ENCODE assay signal across 13 cellular contexts in the genomic region with DNA sequence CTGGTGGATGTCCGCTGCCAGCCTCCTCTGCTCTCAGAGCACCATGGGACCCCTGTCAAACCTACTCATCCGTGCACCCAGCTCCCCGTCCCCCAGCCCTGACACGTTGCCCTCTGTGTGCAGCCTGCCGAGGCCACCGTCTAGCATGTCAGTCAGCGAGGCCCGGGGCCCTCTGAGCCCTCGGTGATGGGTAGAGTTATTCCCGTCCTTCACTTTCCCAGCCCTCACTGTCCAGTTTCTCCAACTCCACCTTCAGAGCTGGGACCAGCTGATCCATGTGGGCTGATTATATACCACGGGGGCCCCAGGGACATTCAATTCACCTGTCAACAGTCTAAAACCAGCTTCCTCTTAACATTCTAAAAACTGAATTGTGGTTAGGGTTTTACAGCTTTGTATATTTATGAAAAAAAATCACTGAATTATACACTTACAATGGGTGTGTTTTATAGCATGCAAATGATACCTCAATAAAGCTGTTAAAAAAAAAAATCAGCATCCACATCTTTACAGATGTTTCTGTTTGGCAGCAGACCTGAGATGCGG.
A peak's percentile ranks its signal among the peaks of the same experiment; 100 is the strongest.
DNase-seq lines count a peak whose midpoint lies in the region; ATAC-seq and TF ChIP-seq lines count a peak whose summit lies in the region.
"Had no signal": no experiment of that assay in that cellular context is flagged by ENCODE, and none has a peak within 500 bp of the region (broad histone marks: within the 10 kb centered on the region; RNA-seq: fewer than 3 reads in every experiment).

No MANE protein-coding gene starts in this region.

- intact Hi-C loops in mucosa of descending colon (cut with DNase I, micrococcal nuclease), result no loop called here

- no peaks in the 10 kb centered on the region for H3K36me3 ChIP-seq in mucosa of descending colon (ENCODE audit: low read depth)
- H3K36me3 ChIP-seq: gastrocnemius medialis, prostate gland, tibial nerve had no signal

- no peaks in the 10 kb centered on the region for H3K9me3 ChIP-seq in mucosa of descending colon
- H3K9me3 ChIP-seq: gastrocnemius medialis, prostate gland, tibial nerve had no signal

- peak overlapping the region; percentile 100 for H3K27ac ChIP-seq in RWPE1
- H3K27ac ChIP-seq: gastrocnemius medialis, prostate gland, tibial nerve had no signal

- peak; percentile 36 for ATAC-seq in GM21619 (IDR thresholded peaks at IDR 0.05; ENCODE audit: unreplicated experiment)
- ATAC-seq in mucosa of descending colon, result peak; percentile 40
- no peak for ATAC-seq in HG03095 (IDR thresholded peaks at IDR 0.05; ENCODE audit: unreplicated experiment)
- ATAC-seq: gastrocnemius medialis, left ventricle myocardium superior had no signal

- H3K4me3 ChIP-seq in GM12865 (ENCODE audit: low read depth, low read length) (peak overlapping the region; percentile 33), mucosa of descending colon (no peak overlapping the region)
- H3K4me3 ChIP-seq: gastrocnemius medialis, prostate gland, tibial nerve had no signal

- CTCF ChIA-PET in RWPE1 (lab: Yijun Ruan, JAX), result interaction anchor here (0.5 to 0.7 kb wide), 3 partner anchors 12 to 1442 kb away, joined by 3 to 4 read pairs (median 3); no protein-coding TSS in a partner anchor

- no peak for TF ChIP-seq CTCF in GM12865 (IDR thresholded peaks at IDR 0.05; ENCODE audit: insufficient read depth, low read depth, low read length, missing control alignments)
- no peak for TF ChIP-seq CTCF in RWPE1 (conservative IDR thresholded peaks at IDR 0.05; ENCODE audit: low read depth)
- TF ChIP-seq CTCF in mucosa of descending colon (IDR thresholded peaks at IDR 0.05), result no peak

- POLR2A ChIA-PET in RWPE1 (lab: Yijun Ruan, JAX; ENCODE audit: low non-redundant PET), result no interaction called here

- H3K4me1 ChIP-seq in mucosa of descending colon (ENCODE audit: low read depth), result peaks cover 25% of the 10 kb centered on the region

- peak; percentile 63 for DNase-seq in GM12865 (ENCODE audit: low read depth)
- no peak for DNase-seq in RWPE1 (ENCODE audit: low spot score)
- peak in 1 of 3 donors; percentile 24 for DNase-seq in mucosa of descending colon
- DNase-seq in HCEC 1CT, result no peak
- DNase-seq in OCI-M1 (lab: John Stamatoyannopoulos, UW), result no peak
- DNase-seq in NCI-H1092 (lab: John Stamatoyannopoulos, UW), result no peak
- DNase-seq: gastrocnemius medialis, left ventricle myocardium superior, NCI-H1105 treated with DMSO at 0.1 percent for 48 hours had no signal
